Comparison of ENCODE assay signal across 27 cellular contexts in the genomic region with DNA sequence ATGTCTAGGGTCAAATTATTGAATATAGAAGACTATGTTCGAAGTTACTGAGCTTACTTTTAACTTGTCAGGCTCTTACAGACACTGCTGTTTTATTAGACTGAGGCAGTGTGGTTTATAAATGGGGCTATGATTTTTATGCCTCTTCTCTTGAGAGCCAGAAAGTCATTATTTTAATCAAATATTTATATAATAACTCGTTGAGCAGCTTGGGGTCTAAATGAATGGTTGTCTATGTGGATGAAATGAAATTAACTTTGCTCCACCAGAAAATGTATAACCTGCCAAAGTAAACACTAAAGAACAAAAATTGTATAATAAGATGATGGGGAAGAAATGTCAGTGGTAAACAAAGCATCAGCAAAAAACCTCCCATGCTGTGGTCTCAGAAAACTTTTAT.
"Had no signal": no experiment of that assay in that cellular context is flagged by ENCODE, and none has a peak within 500 bp of the region (broad histone marks: within the 10 kb centered on the region; RNA-seq: fewer than 3 reads in every experiment).

No MANE protein-coding gene starts in this region.

- DNase-seq: activated CD4-positive, alpha-beta memory T cell treated with anti-CD3 and anti-CD28 coated beads, Interleukin-2, amount 10 ng/mL, durations not matched to agents 7 days and 5 days; activated CD4-positive, alpha-beta T cell treated with anti-CD3 and anti-CD28 coated beads for 1 hour; activated CD4-positive, alpha-beta T cell treated with anti-CD3 and anti-CD28 coated beads for 36 hours; activated CD4-positive, alpha-beta T cell treated with anti-CD3 and anti-CD28 coated beads for 48 hours; activated CD4-positive, alpha-beta T cell treated with anti-CD3 and anti-CD28 coated beads, Interleukin-2, amount 10 ng/mL, durations not matched to agents 7 days and 5 days; activated CD4-positive, alpha-beta T cell treated with anti-CD3 and anti-CD28 coated beads, Interleukin-2, amount 50 U/mL, for 48 hours; activated CD4-positive, CD25-positive, alpha-beta regulatory T cell; activated CD8-positive, alpha-beta memory T cell treated with anti-CD3 and anti-CD28 coated beads for 24 hours; activated CD8-positive, alpha-beta memory T cell treated with anti-CD3 and anti-CD28 coated beads, Interleukin-2, amount 10 ng/mL, durations not matched to agents 7 days and 5 days; activated CD8-positive, alpha-beta memory T cell treated with anti-CD3 and anti-CD28 coated beads, Interleukin-2, amount 50 U/mL, for 48 hours; activated CD8-positive, alpha-beta T cell treated with anti-CD3 and anti-CD28 coated beads, Interleukin-2, amount 10 ng/mL, durations not matched to agents 7 days and 5 days; activated effector memory CD4-positive, alpha-beta T cell treated with Interleukin-2 at 50 U/mL for 16 hours; activated gamma-delta T cell; activated naive CD4-positive, alpha-beta T cell treated with anti-CD3 and anti-CD28 coated beads, Interleukin-2, amount 10 ng/mL, durations not matched to agents 7 days and 5 days; activated naive CD4-positive, alpha-beta T cell treated with Interleukin-2 at 50 U/mL for 16 hours; activated naive CD8-positive, alpha-beta T cell treated with anti-CD3 and anti-CD28 coated beads, Interleukin-2, amount 10 ng/mL, durations not matched to agents 7 days and 5 days; activated naive CD8-positive, alpha-beta T cell treated with anti-CD3 and anti-CD28 coated beads, Interleukin-2, amount 50 U/mL, for 24 hours; activated T-cell treated with anti-CD3 and anti-CD28 coated beads, Interleukin-2, amount 50 U/mL, for 24 hours; activated T-cell treated with anti-CD3 and anti-CD28 coated beads, Interleukin-2, amount 50 U/mL, for 48 hours; anterior cingulate cortex; cerebellar nuclear complex; colonic mucosa; T-helper 2 cell; T-helper 9 cell; WERI-Rb-1 had no signal

- ATAC-seq: activated CD4-positive, alpha-beta T cell treated with anti-CD3 and anti-CD28 coated beads for 36 hours; activated CD4-positive, CD25-positive, alpha-beta regulatory T cell treated with anti-CD3 and anti-CD28 coated beads, Interleukin-2, amount 50 U/mL, for 24 hours; activated CD8-positive, alpha-beta memory T cell treated with anti-CD3 and anti-CD28 coated beads, Interleukin-2, amount 10 ng/mL, durations not matched to agents 7 days and 5 days; activated CD8-positive, alpha-beta T cell treated with anti-CD3 and anti-CD28 coated beads, Interleukin-2, amount 10 ng/mL, durations not matched to agents 7 days and 5 days; activated naive CD8-positive, alpha-beta T cell treated with anti-CD3 and anti-CD28 coated beads, Interleukin-2, amount 50 U/mL, for 24 hours; WTC11 had no signal
